Comparison of ENCODE assay signal across 8 cellular contexts in the genomic region with DNA sequence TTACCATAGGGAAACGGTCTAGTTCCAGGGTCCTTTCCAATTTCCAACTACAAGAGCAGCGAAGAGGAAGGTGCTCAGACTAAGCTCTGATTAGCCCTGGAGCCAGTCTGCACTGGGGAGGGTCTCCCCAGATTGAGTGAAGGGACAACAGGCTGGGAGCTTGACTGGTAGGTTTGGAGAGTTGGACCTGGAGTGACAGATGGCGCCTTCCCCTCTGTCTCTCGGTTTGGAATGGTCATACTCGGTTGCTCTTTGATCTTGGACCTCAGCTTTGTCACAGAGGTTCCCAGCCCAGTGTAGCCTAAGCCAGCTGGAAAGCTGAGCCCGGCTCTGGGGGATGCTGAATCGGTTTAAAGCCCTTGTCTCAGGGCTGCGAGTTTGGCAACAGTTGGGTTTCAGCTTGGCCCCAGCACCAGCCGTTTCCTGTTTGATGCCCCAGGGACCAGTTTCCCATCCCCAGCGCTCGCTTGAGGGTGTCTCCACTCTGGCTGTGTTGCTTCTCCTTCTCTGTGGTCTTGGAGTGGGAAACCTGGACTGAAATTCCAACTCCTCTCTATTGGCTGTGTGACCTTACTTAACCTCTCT. TPM values are rescaled to one million over a fixed set of nuclear protein-coding genes. Genes with fewer than 3 reads are reported as not detected.
DNase-seq lines count a peak whose midpoint lies in the region; ATAC-seq lines count a peak whose summit lies in the region.

No MANE protein-coding gene starts in this region.

- H3K36me3 ChIP-seq in rectal smooth muscle tissue (ENCODE audit: control insufficient read depth, insufficient read depth, low read length) = no peaks in the 10 kb centered on the region

- intact Hi-C loops in right cardiac atrium (cut with DNase I) = loop anchor here (5.0 to 10.0 kb wide), 4 partner anchors 57 to 180 kb away; no protein-coding TSS in a partner anchor

- peaks cover 9% of the 10 kb centered on the region for H3K4me1 ChIP-seq in right cardiac atrium (ENCODE audit: control insufficient read depth, insufficient read depth, low read length)
- H3K4me1 ChIP-seq in rectal smooth muscle tissue (ENCODE audit: control insufficient read depth, insufficient read depth, low read length) = peaks cover 8% of the 10 kb centered on the region

- peaks cover 10% of the 10 kb centered on the region for H3K36me3 Mint-ChIP-seq in activated naive CD8-positive, alpha-beta T cell treated with anti-CD3 and anti-CD28 coated beads, Interleukin-2, amount 50 U/mL, for 24 hours (ENCODE audit: low read depth)

- no peak overlapping the region for H3K9ac ChIP-seq in rectal smooth muscle tissue (ENCODE audit: low read length)

- H3K27ac Mint-ChIP-seq in activated naive CD8-positive, alpha-beta T cell treated with anti-CD3 and anti-CD28 coated beads, Interleukin-2, amount 50 U/mL, for 24 hours = peak overlapping the region; percentile 89

- H3K4me3 Mint-ChIP-seq in activated naive CD8-positive, alpha-beta T cell treated with anti-CD3 and anti-CD28 coated beads, Interleukin-2, amount 50 U/mL, for 24 hours = peak overlapping the region; percentile 94

- DNase-seq in NCI-H146 (lab: John Stamatoyannopoulos, UW) (peak; percentile 2), NCI-H146 treated with DMSO at 0.1 percent for 48 hours (lab: John Stamatoyannopoulos, UW; ENCODE audit: unreplicated experiment) (no peak), NCI-H1092 treated with DMSO at 0.1 percent for 48 hours (lab: John Stamatoyannopoulos, UW) (peak; percentile 77), right cardiac atrium (peak; percentile 74 to 86 (median 86))
- peak; percentile 38 for DNase-seq in activated naive CD8-positive, alpha-beta T cell treated with anti-CD3 and anti-CD28 coated beads, Interleukin-2, amount 50 U/mL, for 24 hours
- DNase-seq in effector CD8-positive, alpha-beta T cell (lab: John Stamatoyannopoulos, UW) = no peak

- peaks cover 70% of the 10 kb centered on the region for H3K4me1 Mint-ChIP-seq in activated naive CD8-positive, alpha-beta T cell treated with anti-CD3 and anti-CD28 coated beads, Interleukin-2, amount 50 U/mL, for 24 hours

- H3K27me3 ChIP-seq in right cardiac atrium (ENCODE audit: control insufficient read depth, insufficient read depth) (no peaks in the 10 kb centered on the region), rectal smooth muscle tissue (ENCODE audit: control insufficient read depth, insufficient read depth, low read length) (no peaks in the 10 kb centered on the region)

- H3K27ac ChIP-seq in right cardiac atrium (ENCODE audit: low read length) (peak overlapping the region; percentile 97), rectal smooth muscle tissue (ENCODE audit: low read depth, low read length) (peak overlapping the region; percentile 49)

- peak overlapping the region; percentile 83 for H3K4me3 ChIP-seq in right cardiac atrium (ENCODE audit: low read length)
- peak overlapping the region; percentile 76 for H3K4me3 ChIP-seq in rectal smooth muscle tissue (ENCODE audit: low read length)

- no peaks in the 10 kb centered on the region for H3K9me3 Mint-ChIP-seq in activated naive CD8-positive, alpha-beta T cell treated with anti-CD3 and anti-CD28 coated beads, Interleukin-2, amount 50 U/mL, for 24 hours

- ATAC-seq in activated naive CD8-positive, alpha-beta T cell treated with anti-CD3 and anti-CD28 coated beads, Interleukin-2, amount 50 U/mL, for 24 hours = no peak
- ATAC-seq in right cardiac atrium (peak; percentile 51 to 64), HG03460 (IDR thresholded peaks at IDR 0.05; ENCODE audit: unreplicated experiment) (no peak)

- 3% methylated on average over 11 of the region's 11 CpGs for WGBS in right cardiac atrium

- no peaks in the 10 kb centered on the region for H3K9me3 ChIP-seq in right cardiac atrium (ENCODE audit: control insufficient read depth, low read length)

- no peaks in the 10 kb centered on the region for H3K27me3 Mint-ChIP-seq in activated naive CD8-positive, alpha-beta T cell treated with anti-CD3 and anti-CD28 coated beads, Interleukin-2, amount 50 U/mL, for 24 hours

RNA-seq across cellular contexts. Expression of a gene that starts 53.1 kb away (rescaled TPM):
- total RNA-seq in right cardiac atrium = 10 to 100 TPM; 13.8 to 22.4 (median 19.4) TPM
- 13.9 TPM for polyA plus RNA-seq in right cardiac atrium

Comparison
In these comparisons a context has a peak if more than half of its experiments do, and no peak if none do; other contexts are left out.
1. DNase-seq: peak in NCI-H146 (single experiment), NCI-H1092 treated with DMSO at 0.1 percent for 48 hours (single experiment), activated naive CD8-positive, alpha-beta T cell treated with anti-CD3 and anti-CD28 coated beads, Interleukin-2, amount 50 U/mL, for 24 hours (single experiment) and right cardiac atrium (3 of 3); none in NCI-H146 treated with DMSO at 0.1 percent for 48 hours (single experiment) and effector CD8-positive, alpha-beta T cell (single experiment).
2. ATAC-seq: peak in right cardiac atrium (2 of 2); none in activated naive CD8-positive, alpha-beta T cell treated with anti-CD3 and anti-CD28 coated beads, Interleukin-2, amount 50 U/mL, for 24 hours (single experiment) and HG03460 (single experiment).